In genomic region chr14:35292051-35292769, GRCh38 we compare ENCODE assay signal across 8 cellular contexts. TPM values are rescaled to one million over a fixed set of nuclear protein-coding genes. Genes with fewer than 3 reads are reported as not detected.
DNase-seq lines count a peak whose midpoint lies in the region; ATAC-seq and TF ChIP-seq lines count a peak whose summit lies in the region.

TSS of gene PSMA6 (plus strand) at chr14:35292382. CDS start at chr14:35292477, 95 bp downstream.

- H3K27me3 Mint-ChIP-seq in activated T-helper 17 cell treated with anti-CD3 and anti-CD28 coated beads, Interleukin-2, amount 50 U/mL, for 72 hours, result no peaks in the 10 kb centered on the region
- H3K27me3 Mint-ChIP-seq in naive thymus-derived CD4-positive, alpha-beta T cell, result no peaks in the 10 kb centered on the region
- no peaks in the 10 kb centered on the region for H3K27me3 Mint-ChIP-seq in stimulated activated naive B cell treated with anti-CD40 and anti-IgM and Interleukin-4, amounts not matched to agents 10 μg/mL and 1 μg/mL and 100 μg/mL, for 72 hours

- no peaks in the 10 kb centered on the region for H3K9me3 ChIP-seq in naive thymus-derived CD4-positive, alpha-beta T cell (ENCODE audit: control insufficient read depth in 2 of 3, low read length in 3 of 3)

- DNase-seq in Daoy (ENCODE audit: low read depth) (peak; percentile 100), GOT3 (lab: John Stamatoyannopoulos, UW) (peak; percentile 77), LNCaP clone FGC (ENCODE audit: low read depth) (peak; percentile 98), RWPE1 (ENCODE audit: low spot score) (peak; percentile 96), fibroblast of gingiva (ENCODE audit: low read depth) (peak; percentile 98)
- DNase-seq in naive thymus-derived CD4-positive, alpha-beta T cell, result peak; percentile 96 to 99 (median 99)
- DNase-seq in stimulated activated naive B cell treated with anti-CD40 and anti-IgM and Interleukin-4, amounts not matched to agents 10 μg/mL and 1 μg/mL and 100 μg/mL, for 72 hours, result peak; percentile 99

- peaks cover 10% of the 10 kb centered on the region for H3K4me1 Mint-ChIP-seq in activated T-helper 17 cell treated with anti-CD3 and anti-CD28 coated beads, Interleukin-2, amount 50 U/mL, for 72 hours
- H3K4me1 Mint-ChIP-seq in naive thymus-derived CD4-positive, alpha-beta T cell, result peaks cover 17 to 54% (median 51%) of the 10 kb centered on the region in 7 donors
- peaks cover 26 to 51% of the 10 kb centered on the region in 2 donors for H3K4me1 Mint-ChIP-seq in stimulated activated naive B cell treated with anti-CD40 and anti-IgM and Interleukin-4, amounts not matched to agents 10 μg/mL and 1 μg/mL and 100 μg/mL, for 72 hours

- peak within 1 kb of the TSS; percentile 95 for H3K4me3 Mint-ChIP-seq in activated T-helper 17 cell treated with anti-CD3 and anti-CD28 coated beads, Interleukin-2, amount 50 U/mL, for 72 hours
- H3K4me3 Mint-ChIP-seq in naive thymus-derived CD4-positive, alpha-beta T cell, result peak within 1 kb of the TSS; percentile 92 to 99 (median 97)
- H3K4me3 Mint-ChIP-seq in stimulated activated naive B cell treated with anti-CD40 and anti-IgM and Interleukin-4, amounts not matched to agents 10 μg/mL and 1 μg/mL and 100 μg/mL, for 72 hours, result peak within 1 kb of the TSS; percentile 91 to 99

- peak within 1 kb of the TSS; percentile 99 for H3K27ac Mint-ChIP-seq in activated T-helper 17 cell treated with anti-CD3 and anti-CD28 coated beads, Interleukin-2, amount 50 U/mL, for 72 hours
- peak within 1 kb of the TSS; percentile 94 to 99 (median 96) for H3K27ac Mint-ChIP-seq in naive thymus-derived CD4-positive, alpha-beta T cell
- H3K27ac Mint-ChIP-seq in stimulated activated naive B cell treated with anti-CD40 and anti-IgM and Interleukin-4, amounts not matched to agents 10 μg/mL and 1 μg/mL and 100 μg/mL, for 72 hours, result peak within 1 kb of the TSS; percentile 97

- CTCF ChIA-PET in RWPE1 (lab: Yijun Ruan, JAX), result interaction anchor here (0.6 to 0.8 kb wide), 4 partner anchors 49 to 1858 kb away, joined by 3 read pairs; no protein-coding TSS in a partner anchor
- CTCF ChIA-PET in naive thymus-derived CD4-positive, alpha-beta T cell (lab: Charles Lee), result interaction anchor here (0.9 to 2.5 kb wide), 7 partner anchors 8 to 124 kb away, joined by 3 to 12 read pairs (median 4); partner anchors contain the start of gene NFKBIA

- H3K36me3 ChIP-seq in naive thymus-derived CD4-positive, alpha-beta T cell (ENCODE audit: control insufficient read depth in 2 of 3, insufficient read depth in 3 of 3, low read length in 3 of 3), result no peaks in the 10 kb centered on the region

- H3K4me3 ChIP-seq in LNCaP clone FGC (ENCODE audit: low read depth, low read length), result peak within 1 kb of the TSS; percentile 99
- peak within 1 kb of the TSS; percentile 89 for H3K4me3 ChIP-seq in naive thymus-derived CD4-positive, alpha-beta T cell (ENCODE audit: low read length)

- peak; percentile 85 for ATAC-seq in activated T-helper 17 cell treated with anti-CD3 and anti-CD28 coated beads, Interleukin-2, amount 50 U/mL, for 72 hours (replicated peaks)
- ATAC-seq in naive thymus-derived CD4-positive, alpha-beta T cell, result peak; percentile 99
- peak; percentile 85 to 91 for ATAC-seq in stimulated activated naive B cell treated with anti-CD40 and anti-IgM and Interleukin-4, amounts not matched to agents 10 μg/mL and 1 μg/mL and 100 μg/mL, for 72 hours (replicated peaks)

- POLR2A ChIA-PET in RWPE1 (lab: Yijun Ruan, JAX; ENCODE audit: low non-redundant PET), result interaction anchor here (0.6 to 1.3 kb wide), 2 partner anchors 104 to 111 kb away, joined by 3 to 5 read pairs; no protein-coding TSS in a partner anchor
- POLR2A ChIA-PET in naive thymus-derived CD4-positive, alpha-beta T cell (lab: Charles Lee), result interaction anchor here (0.6 to 4.8 kb wide), 18 partner anchors 9 to 662 kb away, joined by 3 to 110 read pairs (median 6); partner anchors contain the start of genes FAM177A1, NFKBIA, PPP2R3C and PRORP

- intact Hi-C loops in naive thymus-derived CD4-positive, alpha-beta T cell (cut with micrococcal nuclease), result loop anchor here (1.0 to 5.0 kb wide), 14 partner anchors 9 to 662 kb away; partner anchors contain the start of genes FAM177A1 (in 2 of the 2), NFKBIA (in 2 of the 2), PRORP (in 2 of the 2) and SRP54 (in 2 of the 2)

- peak within 1 kb of the TSS; percentile 88 for H3K27ac ChIP-seq in RWPE1
- H3K27ac ChIP-seq in naive thymus-derived CD4-positive, alpha-beta T cell (ENCODE audit: low read depth, low read length), result peak within 1 kb of the TSS; percentile 90

- peaks cover 58% of the 10 kb centered on the region for H3K36me3 Mint-ChIP-seq in activated T-helper 17 cell treated with anti-CD3 and anti-CD28 coated beads, Interleukin-2, amount 50 U/mL, for 72 hours (ENCODE audit: low read depth)
- H3K36me3 Mint-ChIP-seq in naive thymus-derived CD4-positive, alpha-beta T cell, result peaks cover 0 to 16% (median 3%) of the 10 kb centered on the region in 5 donors
- peaks cover 3 to 19% of the 10 kb centered on the region in 2 donors for H3K36me3 Mint-ChIP-seq in stimulated activated naive B cell treated with anti-CD40 and anti-IgM and Interleukin-4, amounts not matched to agents 10 μg/mL and 1 μg/mL and 100 μg/mL, for 72 hours

- no peaks in the 10 kb centered on the region for H3K9me3 Mint-ChIP-seq in activated T-helper 17 cell treated with anti-CD3 and anti-CD28 coated beads, Interleukin-2, amount 50 U/mL, for 72 hours
- H3K9me3 Mint-ChIP-seq in naive thymus-derived CD4-positive, alpha-beta T cell, result peaks cover 0 to 5% (median 0%) of the 10 kb centered on the region in 11 donors
- H3K9me3 Mint-ChIP-seq in stimulated activated naive B cell treated with anti-CD40 and anti-IgM and Interleukin-4, amounts not matched to agents 10 μg/mL and 1 μg/mL and 100 μg/mL, for 72 hours, result no peaks in the 10 kb centered on the region

- H3K27me3 ChIP-seq in naive thymus-derived CD4-positive, alpha-beta T cell (ENCODE audit: control insufficient read depth in 2 of 2, insufficient read depth in 2 of 2, low read length in 2 of 2), result no peaks in the 10 kb centered on the region

- TF ChIP-seq CTCF in LNCaP clone FGC (IDR thresholded peaks at IDR 0.05; ENCODE audit: control insufficient read depth, extremely low read depth, insufficient read depth) (no peak), RWPE1 (conservative IDR thresholded peaks at IDR 0.05; ENCODE audit: low read depth) (no peak)

- peaks cover 16 to 22% of the 10 kb centered on the region in 2 donors for H3K4me1 ChIP-seq in naive thymus-derived CD4-positive, alpha-beta T cell (ENCODE audit: control insufficient read depth in 2 of 2, insufficient read depth in 2 of 2, low read length in 2 of 2)

RNA-seq across cellular contexts. Expression of gene PSMA6, which starts in this region (rescaled TPM):
- total RNA-seq in Daoy (2014; rRNA removed; shearing (Covaris generic)), result 865 and 878 TPM in 2 replicates
- 100 to 1,000 TPM; 295 to 386 TPM for total RNA-seq in activated T-helper 17 cell treated with anti-CD3 and anti-CD28 coated beads, Interleukin-2, amount 50 U/mL, for 72 hours
- 100 to 1,000 TPM in 1 of 5 experiments, 10 to 100 TPM in 4; 76.6 to 274 (median 90.0) TPM for total RNA-seq in naive thymus-derived CD4-positive, alpha-beta T cell
- polyA plus RNA-seq in naive thymus-derived CD4-positive, alpha-beta T cell, result 100 to 1,000 TPM; 251 to 291 TPM

Comparison
In these comparisons a context has a peak if more than half of its experiments do, and no peak if none do; other contexts are left out.
1. Peak in every context shown above with its lines: DNase-seq, ATAC-seq, H3K4me3 ChIP-seq and H3K27ac ChIP-seq.